ENCODE assay signal across 1 cellular context in genomic region chr17:50211249-50212120, GRCh38.
TF ChIP-seq lines count a peak whose summit lies in the region.

No MANE protein-coding gene starts in this region.

TF ChIP-seq in HepG2, 621 proteins besides CTCF, POLR2A, EP300 and RAD21 (continued from another document):
- peak; percentile 12 for TF ChIP-seq XRCC5 (optimal IDR thresholded peaks at IDR 0.05; ENCODE audit: low read length)
- TF ChIP-seq NKX3-1 (CRISPR knock-in tag; IDR thresholded peaks at IDR 0.05): no peak
- TF ChIP-seq RARA (CRISPR knock-in tag; IDR thresholded peaks at IDR 0.05): 0 out of 2 replicates have a peak, but pooled peaks have one; percentile 22
